ENCODE assay signal across 1 cellular context in the genomic region with DNA sequence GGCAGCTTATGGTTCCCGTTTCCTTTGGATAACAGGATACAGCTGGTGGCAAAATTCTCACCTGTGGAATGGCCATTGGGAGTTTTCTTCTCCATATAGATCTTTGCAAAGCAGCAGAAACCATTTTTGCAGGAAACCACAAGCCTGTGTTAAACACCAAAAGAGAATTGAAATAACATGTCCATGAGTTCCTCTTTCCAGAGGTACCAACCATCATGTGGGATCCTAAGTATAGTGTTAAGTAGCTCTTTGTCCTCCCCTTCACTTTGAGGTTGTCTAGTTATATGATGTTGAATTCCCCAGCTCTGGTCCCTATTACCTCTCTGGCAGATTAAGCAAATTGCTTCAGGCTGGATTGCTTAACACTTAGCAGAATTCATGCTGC.
TF ChIP-seq lines count a peak whose summit lies in the region.

No MANE protein-coding gene starts in this region.

TF ChIP-seq in SK-N-SH treated with all-trans-retinoic acid at 6 μM for 48 hours, 23 proteins besides CTCF, POLR2A, EP300 and RAD21 (continued from another document):
- TF ChIP-seq, protein P1, sequence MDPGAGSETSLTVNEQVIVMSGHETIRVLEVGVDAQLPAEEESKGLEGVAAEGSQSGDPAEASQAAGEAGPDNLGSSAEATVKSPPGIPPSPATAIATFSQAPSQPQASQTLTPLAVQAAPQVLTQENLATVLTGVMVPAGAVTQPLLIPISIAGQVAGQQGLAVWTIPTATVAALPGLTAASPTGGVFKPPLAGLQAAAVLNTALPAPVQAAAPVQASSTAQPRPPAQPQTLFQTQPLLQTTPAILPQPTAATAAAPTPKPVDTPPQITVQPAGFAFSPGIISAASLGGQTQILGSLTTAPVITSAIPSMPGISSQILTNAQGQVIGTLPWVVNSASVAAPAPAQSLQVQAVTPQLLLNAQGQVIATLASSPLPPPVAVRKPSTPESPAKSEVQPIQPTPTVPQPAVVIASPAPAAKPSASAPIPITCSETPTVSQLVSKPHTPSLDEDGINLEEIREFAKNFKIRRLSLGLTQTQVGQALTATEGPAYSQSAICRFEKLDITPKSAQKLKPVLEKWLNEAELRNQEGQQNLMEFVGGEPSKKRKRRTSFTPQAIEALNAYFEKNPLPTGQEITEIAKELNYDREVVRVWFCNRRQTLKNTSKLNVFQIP (CRISPR knock-in tag; IDR thresholded peaks at IDR 0.05; ENCODE audit: borderline replicate concordance, low read depth), result no peak
- TF ChIP-seq, protein P2, sequence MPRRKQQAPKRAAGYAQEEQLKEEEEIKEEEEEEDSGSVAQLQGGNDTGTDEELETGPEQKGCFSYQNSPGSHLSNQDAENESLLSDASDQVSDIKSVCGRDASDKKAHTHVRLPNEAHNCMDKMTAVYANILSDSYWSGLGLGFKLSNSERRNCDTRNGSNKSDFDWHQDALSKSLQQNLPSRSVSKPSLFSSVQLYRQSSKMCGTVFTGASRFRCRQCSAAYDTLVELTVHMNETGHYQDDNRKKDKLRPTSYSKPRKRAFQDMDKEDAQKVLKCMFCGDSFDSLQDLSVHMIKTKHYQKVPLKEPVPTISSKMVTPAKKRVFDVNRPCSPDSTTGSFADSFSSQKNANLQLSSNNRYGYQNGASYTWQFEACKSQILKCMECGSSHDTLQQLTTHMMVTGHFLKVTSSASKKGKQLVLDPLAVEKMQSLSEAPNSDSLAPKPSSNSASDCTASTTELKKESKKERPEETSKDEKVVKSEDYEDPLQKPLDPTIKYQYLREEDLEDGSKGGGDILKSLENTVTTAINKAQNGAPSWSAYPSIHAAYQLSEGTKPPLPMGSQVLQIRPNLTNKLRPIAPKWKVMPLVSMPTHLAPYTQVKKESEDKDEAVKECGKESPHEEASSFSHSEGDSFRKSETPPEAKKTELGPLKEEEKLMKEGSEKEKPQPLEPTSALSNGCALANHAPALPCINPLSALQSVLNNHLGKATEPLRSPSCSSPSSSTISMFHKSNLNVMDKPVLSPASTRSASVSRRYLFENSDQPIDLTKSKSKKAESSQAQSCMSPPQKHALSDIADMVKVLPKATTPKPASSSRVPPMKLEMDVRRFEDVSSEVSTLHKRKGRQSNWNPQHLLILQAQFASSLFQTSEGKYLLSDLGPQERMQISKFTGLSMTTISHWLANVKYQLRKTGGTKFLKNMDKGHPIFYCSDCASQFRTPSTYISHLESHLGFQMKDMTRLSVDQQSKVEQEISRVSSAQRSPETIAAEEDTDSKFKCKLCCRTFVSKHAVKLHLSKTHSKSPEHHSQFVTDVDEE (CRISPR knock-in tag; IDR thresholded peaks at IDR 0.05), result no peak
- no peak for TF ChIP-seq CSDC2 (CRISPR knock-in tag; IDR thresholded peaks at IDR 0.05)
- no peak for TF ChIP-seq ZNF8 (CRISPR knock-in tag; IDR thresholded peaks at IDR 0.05)
- TF ChIP-seq, protein P3, sequence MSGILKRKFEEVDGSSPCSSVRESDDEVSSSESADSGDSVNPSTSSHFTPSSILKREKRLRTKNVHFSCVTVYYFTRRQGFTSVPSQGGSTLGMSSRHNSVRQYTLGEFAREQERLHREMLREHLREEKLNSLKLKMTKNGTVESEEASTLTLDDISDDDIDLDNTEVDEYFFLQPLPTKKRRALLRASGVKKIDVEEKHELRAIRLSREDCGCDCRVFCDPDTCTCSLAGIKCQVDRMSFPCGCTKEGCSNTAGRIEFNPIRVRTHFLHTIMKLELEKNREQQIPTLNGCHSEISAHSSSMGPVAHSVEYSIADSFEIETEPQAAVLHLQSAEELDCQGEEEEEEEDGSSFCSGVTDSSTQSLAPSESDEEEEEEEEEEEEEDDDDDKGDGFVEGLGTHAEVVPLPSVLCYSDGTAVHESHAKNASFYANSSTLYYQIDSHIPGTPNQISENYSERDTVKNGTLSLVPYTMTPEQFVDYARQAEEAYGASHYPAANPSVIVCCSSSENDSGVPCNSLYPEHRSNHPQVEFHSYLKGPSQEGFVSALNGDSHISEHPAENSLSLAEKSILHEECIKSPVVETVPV (CRISPR knock-in tag; IDR thresholded peaks at IDR 0.05), result no peak
- TF ChIP-seq GLIS3 (CRISPR knock-in tag; IDR thresholded peaks at IDR 0.05), result no peak
- no peak for TF ChIP-seq RARB (CRISPR knock-in tag; IDR thresholded peaks at IDR 0.05)
- no peak for TF ChIP-seq ARNTL (CRISPR knock-in tag; IDR thresholded peaks at IDR 0.05; ENCODE audit: borderline replicate concordance, low read depth)
TF ChIP-seq in SK-N-SH treated with all-trans-retinoic acid at 6 μM for 48 hours: peak in this region for 0.
